ENCODE assay signal across 12 cellular contexts in genomic region chr1:115184260-115184950, GRCh38.
DNase-seq lines count a peak whose midpoint lies in the region; ATAC-seq, FAIRE-seq and TF ChIP-seq lines count a peak whose summit lies in the region.
"Had no signal": no experiment of that assay in that cellular context is flagged by ENCODE, and none has a peak within 500 bp of the region (broad histone marks: within the 10 kb centered on the region; RNA-seq: fewer than 3 reads in every experiment).

No MANE protein-coding gene starts in this region.

- H2BK120ac ChIP-seq in neuronal stem cell (ENCODE audit: low read depth, low read length), result no peak overlapping the region

- H3K4ac ChIP-seq in neuronal stem cell (ENCODE audit: low read length), result no peak overlapping the region

- no peaks in the 10 kb centered on the region for H3K79me1 ChIP-seq in neuronal stem cell (ENCODE audit: low read depth, low read length)

- TF ChIP-seq EP300 in K562 (IDR thresholded peaks at IDR 0.05; ENCODE audit: low read length), result no peak

- H3K27me3 ChIP-seq in K562 (ENCODE audit: control insufficient read depth in 2 of 2, insufficient read depth in 2 of 2, low read length in 2 of 2) (no peaks in the 10 kb centered on the region; a peak in 1 of 5 replicates), neuronal stem cell (ENCODE audit: control insufficient read depth in 3 of 3, insufficient read depth in 3 of 3, low read depth in 1 of 3, low read length in 3 of 3) (no peaks in the 10 kb centered on the region)

- no peak overlapping the region for H2BK15ac ChIP-seq in neuronal stem cell (ENCODE audit: low read length)

- no peak overlapping the region for H3K14ac ChIP-seq in neuronal stem cell (ENCODE audit: low read length)

- H3K4me1 ChIP-seq in K562 (replicated peaks in 1 of 2; ENCODE audit: control insufficient read depth in 2 of 2, insufficient read depth in 2 of 2, low read length in 2 of 2), result peaks cover 2 to 4% of the 10 kb centered on the region in 2 experiments; a peak in 3 of 5 replicates
- peaks cover 0 to 2% of the 10 kb centered on the region in 2 donors for H3K4me1 ChIP-seq in neuronal stem cell (ENCODE audit: control insufficient read depth in 2 of 2, insufficient read depth in 1 of 2, low read depth in 1 of 2, low read length in 2 of 2)

- no peaks in the 10 kb centered on the region for H3K9me3 ChIP-seq in K562 (replicated peaks; ENCODE audit: control insufficient read depth, insufficient read depth, low read depth, low read length)
- no peaks in the 10 kb centered on the region for H3K9me3 ChIP-seq in neuronal stem cell (replicated peaks in 1 of 2; ENCODE audit: control insufficient read depth in 2 of 2, insufficient read depth in 1 of 2, low read depth in 1 of 2, low read length in 2 of 2)

- H2AFZ ChIP-seq in K562 (ENCODE audit: low read depth, low read length) (peak overlapping the region; percentile 40; the same call in 1 of the 2 replicates), neuronal stem cell (ENCODE audit: low read length) (no peak overlapping the region)

- POLR2A ChIA-PET in K562 (lab: Yijun Ruan, JAX), result interaction anchor here (0.7 kb wide), 1 partner anchor 207 kb away, joined by 3 read pairs; no protein-coding TSS in a partner anchor

- no peak overlapping the region for H2BK5ac ChIP-seq in neuronal stem cell (ENCODE audit: low read length)

- H3K36me3 ChIP-seq in K562 (ENCODE audit: control insufficient read depth, insufficient read depth, low read length) (no peaks in the 10 kb centered on the region), neuronal stem cell (replicated peaks in 1 of 2; ENCODE audit: control insufficient read depth in 2 of 2, insufficient read depth in 2 of 2, low read length in 2 of 2) (no peaks in the 10 kb centered on the region)

- no peak overlapping the region for H2BK12ac ChIP-seq in neuronal stem cell (ENCODE audit: low read length)

- no peak overlapping the region; the same call in 2 of the 3 replicates for H3K27ac ChIP-seq in K562 (ENCODE audit: extremely low read depth, low read depth, low read length)
- H3K27ac ChIP-seq in neuronal stem cell (replicated peaks; ENCODE audit: low read length), result no peak overlapping the region

- no peak overlapping the region for H3K4me3 ChIP-seq in K562
- no peak overlapping the region for H3K4me3 ChIP-seq in neuronal stem cell (ENCODE audit: low read length in 2 of 2)

- H3K23ac ChIP-seq in neuronal stem cell (ENCODE audit: low read depth, low read length, poor library complexity), result no peak overlapping the region

- H3K79me2 ChIP-seq in K562 (ENCODE audit: control insufficient read depth, insufficient read depth, low read length), result no peaks in the 10 kb centered on the region

- ATAC-seq in K562, result no peak; the same call in 2 of the 3 replicates
- no peak for ATAC-seq in GM21576 (IDR thresholded peaks at IDR 0.05; ENCODE audit: unreplicated experiment)
- ATAC-seq: natural killer cell had no signal

- H2AK5ac ChIP-seq in neuronal stem cell (ENCODE audit: low read depth, low read length), result no peak overlapping the region

- no peaks in the 10 kb centered on the region for H4K20me1 ChIP-seq in K562 (replicated peaks; ENCODE audit: control insufficient read depth, insufficient read depth, low read length)

- TF ChIP-seq RAD21 in K562 (CRISPR knock-in tag; conservative IDR thresholded peaks at IDR 0.05 in 1 of 2, IDR thresholded peaks at IDR 0.05 in 1 of 2), result no peak

- H3K9me1 ChIP-seq in K562 (ENCODE audit: control insufficient read depth, insufficient read depth, low read length), result no peaks in the 10 kb centered on the region

- in situ Hi-C loops in K562 (cut with MboI), result no loop called here

- BruUV-seq in K562 (replicated peaks; lab: Mats Ljungman, UMichigan), result no TSS peak

- H4K91ac ChIP-seq in neuronal stem cell (ENCODE audit: low read depth, low read length, poor library complexity), result no peak overlapping the region

- no peak for FAIRE-seq in K562 (lab: Jason Lieb, UNC)
- FAIRE-seq: TTC549 had no signal

- peak overlapping the region; percentile 16 for H3K4me2 ChIP-seq in K562 (ENCODE audit: insufficient read depth, low read length)
- no peak overlapping the region for H3K4me2 ChIP-seq in neuronal stem cell (ENCODE audit: insufficient read depth, low read length, poor library complexity, severe bottlenecking)

- DNase-seq in EH (ENCODE audit: low read depth), result peak; percentile 54
- peak; percentile 62 for DNase-seq in M059J (ENCODE audit: low read depth)
- DNase-seq in K562 (ENCODE audit: extremely low read depth in 1 of 4, low spot score in 3 of 4), result no peak
- DNase-seq in renal cortical epithelial cell (ENCODE audit: low read depth), result peak; percentile 17
- DNase-seq in NCI-H2107 (lab: John Stamatoyannopoulos, UW), result no peak
- no peak for DNase-seq in neuronal stem cell (ENCODE audit: low spot score)
- DNase-seq: Kasumi-1; natural killer cell; NCI-H82; stimulated activated CD4-positive, alpha-beta T cell treated with anti-CD3 and anti-CD28 coated beads, Interleukin-4, amount 100 ng/mL, for 1 hour had no signal

- WGBS in K562 (ENCODE audit: insufficient coverage, low coverage, missing lambda C conversion rate), result 1% methylated on average over 5 of the region's 5 CpGs
- WGBS in neuronal stem cell (ENCODE audit: extremely low coverage in 2 of 2, insufficient read length in 2 of 2, insufficient replicate concordance in 1 of 2), 2 donors, result no CpG with 5 or more reads among the region's 5 CpGs

- CTCF ChIA-PET in K562 (lab: Yijun Ruan, JAX; ENCODE audit: low intra/inter-chr PET ratio), result no interaction called here

- intact Hi-C loops in K562 (cut with micrococcal nuclease), result no loop called here

- TF ChIP-seq POLR2A in K562 (conservative IDR thresholded peaks at IDR 0.05), result no peak

- no peak overlapping the region for H3K9ac ChIP-seq in K562 (ENCODE audit: insufficient read depth in 1 of 2, low read depth in 2 of 2, low read length in 2 of 2)
- H3K9ac ChIP-seq in neuronal stem cell (ENCODE audit: low read depth, low read length, poor library complexity), result no peak overlapping the region

- no peak for TF ChIP-seq CTCF in K562 (IDR thresholded peaks at IDR 0.05 in 2 of 3, conservative IDR thresholded peaks at IDR 0.05 in 1 of 3; ENCODE audit: insufficient read depth in 2 of 3, low read depth in 1 of 3, low read length in 3 of 3)

- no peak overlapping the region for H4K8ac ChIP-seq in neuronal stem cell (ENCODE audit: low read depth, low read length)

- no peak overlapping the region for H3K18ac ChIP-seq in neuronal stem cell (ENCODE audit: low read length)

TF ChIP-seq in K562, 482 proteins besides CTCF, POLR2A, EP300 and RAD21 (continues in another document):
- TF ChIP-seq YBX1 (IDR thresholded peaks at IDR 0.05) (no peak), SIN3B (IDR thresholded peaks at IDR 0.05; ENCODE audit: low read depth) (no peak), ZBTB26 (CRISPR knock-in tag; IDR thresholded peaks at IDR 0.05) (no peak), RERE (CRISPR knock-in tag; IDR thresholded peaks at IDR 0.05; ENCODE audit: borderline replicate concordance) (no peak)

Comparison
In these comparisons a context has a peak if more than half of its experiments do, and no peak if none do; other contexts are left out.
1. DNase-seq: peak in EH (single experiment), M059J (single experiment) and renal cortical epithelial cell (single experiment); none in K562 (0 of 4), NCI-H2107 (single experiment) and neuronal stem cell (single experiment).